In genomic region chr9:122463828-122464632, GRCh38 we compare ENCODE assay signal across 8 cellular contexts. TPM values are rescaled to one million over a fixed set of nuclear protein-coding genes. Genes with fewer than 3 reads are reported as not detected.
DNase-seq lines count a peak whose midpoint lies in the region; ATAC-seq, FAIRE-seq and TF ChIP-seq lines count a peak whose summit lies in the region.

No MANE protein-coding gene starts in this region.

- H3K9me3 ChIP-seq in A549 = no peaks in the 10 kb centered on the region
- H3K9me3 ChIP-seq in SJCRH30 (replicated peaks) = no peaks in the 10 kb centered on the region
- H3K9me3 ChIP-seq in H1 (ENCODE audit: insufficient read depth in 2 of 2, low read depth in 1 of 2, low read length in 1 of 2) = peaks cover 10 to 12% of the 10 kb centered on the region in 2 experiments; a peak in 2 of 4 replicates
- H3K9me3 ChIP-seq in skeletal muscle satellite cell (replicated peaks; ENCODE audit: low read length) = no peaks in the 10 kb centered on the region

- no peak overlapping the region for H3K14ac ChIP-seq in H1 (ENCODE audit: insufficient read length)

- no peaks in the 10 kb centered on the region for H3K27me3 ChIP-seq in SJCRH30
- no peaks in the 10 kb centered on the region; a peak in 1 of 7 replicates for H3K27me3 ChIP-seq in H1 (replicated peaks in 1 of 4; ENCODE audit: control insufficient read depth in 3 of 4, extremely low read depth in 1 of 4, insufficient read depth in 3 of 4, low read length in 3 of 4)
- peaks cover 63% of the 10 kb centered on the region for H3K27me3 ChIP-seq in skeletal muscle satellite cell (ENCODE audit: control insufficient read depth, insufficient read depth, low read length)

- no peak for TF ChIP-seq EP300 in A549 (IDR thresholded peaks at IDR 0.05)
- no peak for TF ChIP-seq EP300 in H1 (IDR thresholded peaks at IDR 0.05; ENCODE audit: borderline replicate concordance in 1 of 2, low read depth in 2 of 2, low read length in 2 of 2)

- H3K23me2 ChIP-seq in H1 (ENCODE audit: low read depth, low read length) = no peaks in the 10 kb centered on the region

- H4K20me1 ChIP-seq in H1 (replicated peaks in 1 of 2; ENCODE audit: control insufficient read depth in 1 of 2, insufficient read depth in 2 of 2, low read length in 2 of 2) = no peaks in the 10 kb centered on the region

- no peak overlapping the region for H4K91ac ChIP-seq in H1 (replicated peaks; ENCODE audit: insufficient read length, low read length)

- no peak overlapping the region; the same call in 1 of the 3 replicates for H3K4me3 ChIP-seq in A549
- H3K4me3 ChIP-seq in SJCRH30 = peak overlapping the region; percentile 44
- no peak overlapping the region; a peak in 1 of 8 replicates for H3K4me3 ChIP-seq in H1 (ENCODE audit: extremely low read depth in 1 of 4, insufficient read depth in 2 of 4, low read depth in 3 of 4, low read length in 4 of 4)
- peak overlapping the region; percentile 59 for H3K4me3 ChIP-seq in skeletal muscle satellite cell (ENCODE audit: low read length)

- no peak overlapping the region for H2BK120ac ChIP-seq in H1 (replicated peaks; ENCODE audit: low read depth, low read length)

- no peak overlapping the region for H3K27ac ChIP-seq in A549
- H3K27ac ChIP-seq in SJCRH30 = no peak overlapping the region
- H3K27ac ChIP-seq in H1 (ENCODE audit: low read depth, low read length) = no peak overlapping the region; the same call in 1 of the 2 replicates

- H4K8ac ChIP-seq in H1 (ENCODE audit: extremely low read depth, insufficient read depth, low read length) = peak overlapping the region; percentile 65; the same call in 1 of the 2 replicates

- no peak overlapping the region for H3K4ac ChIP-seq in H1 (replicated peaks; ENCODE audit: insufficient read length, low read depth, low read length)

- no peak overlapping the region for H4K5ac ChIP-seq in H1 (ENCODE audit: insufficient read length, low read depth, low read length)

- H3K36me3 ChIP-seq in SJCRH30 (no peaks in the 10 kb centered on the region), H1 (ENCODE audit: control insufficient read depth in 2 of 4, insufficient read depth in 4 of 4, low read length in 3 of 4) (no peaks in the 10 kb centered on the region), skeletal muscle satellite cell (ENCODE audit: insufficient read depth, low read length) (no peaks in the 10 kb centered on the region)

- H3K4me1 ChIP-seq in A549 (0 out of 3 replicates have a peak, but pooled peaks cover 9% of the 10 kb centered on the region), SJCRH30 (no peaks in the 10 kb centered on the region), H1 (replicated peaks in 1 of 4; ENCODE audit: control insufficient read depth in 3 of 4, insufficient read depth in 4 of 4, low read length in 3 of 4) (no peaks in the 10 kb centered on the region; a peak in 1 of 7 replicates), skeletal muscle satellite cell (ENCODE audit: control insufficient read depth, insufficient read depth, low read length) (peaks cover 13% of the 10 kb centered on the region)

- H3K23ac ChIP-seq in H1 (ENCODE audit: insufficient read length) = no peak overlapping the region

- no peak for TF ChIP-seq RAD21 in A549 (conservative IDR thresholded peaks at IDR 0.05 in 1 of 2, IDR thresholded peaks at IDR 0.05 in 1 of 2)
- peak; percentile 12 to 25; a peak in 2 of 4 replicates for TF ChIP-seq RAD21 in H1 (IDR thresholded peaks at IDR 0.05 in 1 of 2, conservative IDR thresholded peaks at IDR 0.05 in 1 of 2; ENCODE audit: low read depth in 2 of 2, low read length in 2 of 2)

- no peak overlapping the region for H2BK20ac ChIP-seq in H1 (ENCODE audit: low read length)

- TF ChIP-seq POLR2A in A549 (IDR thresholded peaks at IDR 0.05; ENCODE audit: low read length) (no peak), H1 (IDR thresholded peaks at IDR 0.05; ENCODE audit: control extremely low read depth in 1 of 2, low read depth in 2 of 2, low read length in 2 of 2) (0 out of 3 replicates have a peak, but pooled peaks of 1 of the 2 experiments have one; percentile 20)

- no peak overlapping the region for H2BK15ac ChIP-seq in H1 (ENCODE audit: low read length)

- FAIRE-seq in A549 (lab: Jason Lieb, UNC) = no peak
- FAIRE-seq in H1 (lab: Jason Lieb, UNC) = no peak

- H2AFZ ChIP-seq in H1 (ENCODE audit: low read length) = peak overlapping the region; percentile 83

- ATAC-seq in A549 = peak in 1 of 2 experiments; percentile 68; a peak in 3 of 6 replicates
- no peak for ATAC-seq in HG02870 (IDR thresholded peaks at IDR 0.05; ENCODE audit: unreplicated experiment)

- no peak overlapping the region for H3K56ac ChIP-seq in H1 (replicated peaks; ENCODE audit: insufficient read length, low read depth, low read length)

- H2AK5ac ChIP-seq in H1 (ENCODE audit: low read depth, low read length) = no peak overlapping the region

- no peaks in the 10 kb centered on the region for H3K79me1 ChIP-seq in H1 (ENCODE audit: low read depth, low read length)

- H3K4me2 ChIP-seq in A549 (peak overlapping the region; percentile 78), H1 (ENCODE audit: insufficient read depth in 1 of 2, low read depth in 2 of 2, low read length in 2 of 2) (0 out of 4 replicates have a peak overlapping the region, but pooled peaks of 1 of the 2 experiments have one; percentile 34), skeletal muscle satellite cell (ENCODE audit: low read length) (peak overlapping the region; percentile 77)

- H2BK5ac ChIP-seq in H1 (ENCODE audit: low read depth, low read length) = no peak overlapping the region

- H2BK12ac ChIP-seq in H1 (ENCODE audit: low read depth, low read length) = no peak overlapping the region

- H3K9ac ChIP-seq in H1 (replicated peaks in 1 of 4; ENCODE audit: extremely low read depth in 1 of 4, low read depth in 3 of 4, low read length in 3 of 4) (peak overlapping the region in 1 of 4 experiments; percentile 9; a peak in 1 of 7 replicates), skeletal muscle satellite cell (ENCODE audit: low read depth, low read length) (peak overlapping the region; percentile 61)

- POLR2A ChIA-PET in A549 (lab: Yijun Ruan, JAX) (no interaction called here), H1 (lab: Charles Lee; ENCODE audit: partially characterized antibody) (interaction anchor here (0.7 to 1.3 kb wide), 3 partner anchors 35 to 346 kb away, joined by 3 read pairs; no protein-coding TSS in a partner anchor)

- 92% methylated on average over 10 of the region's 10 CpGs for WGBS in A549 (ENCODE audit: missing lambda C conversion rate)
- 76% methylated on average over 10 of the region's 10 CpGs; no CpG with 5 or more reads in 1 of the 2 experiments for WGBS in H1 (ENCODE audit: extremely low coverage in 1 of 2, insufficient coverage in 1 of 2, insufficient read length in 1 of 2, insufficient replicate concordance in 2 of 2, low coverage in 1 of 2, low lambda C conversion rate in 2 of 2, missing lambda C conversion rate in 1 of 2), 2 experiments

- no peak overlapping the region for H3K18ac ChIP-seq in H1 (ENCODE audit: extremely low read depth, low read length)

- H3K79me2 ChIP-seq in H1 (ENCODE audit: control insufficient read depth in 1 of 2, insufficient read depth in 2 of 2, low read length in 2 of 2) = no peaks in the 10 kb centered on the region

- peak in 1 of 2 experiments; percentile 24 for DNase-seq in A549 (ENCODE audit: low read depth in 1 of 2, low spot score in 1 of 2)
- DNase-seq in HuH-7 (ENCODE audit: low spot score) = peak; percentile 44
- peak; percentile 55 to 71 for DNase-seq in SJCRH30
- peak in 1 of 2 experiments; percentile 23 for DNase-seq in H1 (ENCODE audit: low read depth in 1 of 2, low spot score in 2 of 2)
- no peak for DNase-seq in medulla oblongata (ENCODE audit: extremely low spot score)

- TF ChIP-seq CTCF in A549 (IDR thresholded peaks at IDR 0.05) = no peak
- peak; percentile 18; the same call in 1 of the 2 replicates for TF ChIP-seq CTCF in GM12874 (IDR thresholded peaks at IDR 0.05; ENCODE audit: insufficient read depth, low read depth, low read length)
- TF ChIP-seq CTCF in H1 (IDR thresholded peaks at IDR 0.05; ENCODE audit: control extremely low read depth in 1 of 3, insufficient read depth in 1 of 3, low read depth in 1 of 3, low read length in 3 of 3) = peak; percentile 19 to 53 (median 40); a peak in 3 of 4 replicates

- CTCF ChIA-PET in A549 (lab: Yijun Ruan, JAX) = interaction anchor here (0.6 to 5.4 kb wide), 24 partner anchors 8 to 488 kb away, joined by 3 to 108 read pairs (median 4); partner anchors contain the start of genes MORN5 and NDUFA8
- CTCF ChIA-PET in H1 (lab: Charles Lee; ENCODE audit: partially characterized antibody) = interaction anchor here (0.9 to 5.1 kb wide), 9 partner anchors 9 to 346 kb away, joined by 3 to 61 read pairs (median 4); no protein-coding TSS in a partner anchor

RNA-seq across cellular contexts. Expression of gene OR1J1, which starts 13.7 kb away (rescaled TPM):
- not detected in 2 replicates for polyA plus RNA-seq in A549 (2011; rRNA removed)
- polyA plus RNA-seq in A549 (2012; cell fraction: cytosol; rRNA removed) = not detected in 2 replicates
- polyA plus RNA-seq in A549 (2012; cell fraction: nucleus; rRNA removed) = not detected in 2 replicates
- not detected in 3 replicates for polyA plus RNA-seq in A549 (2017; fragmentation: RNase III; extraction: RNeasy Plus Mini Kit Qiagen cat#74134 plus additional on column Dnase treatment)
- polyA minus RNA-seq in A549 (2011; rRNA and poly(A)+ RNA removed) = not detected in 2 replicates
- not detected in 2 replicates for total RNA-seq in SJCRH30 (2014; rRNA removed; shearing (Covaris generic))
- total RNA-seq in H1 (2021; fragmentation: NEBNext Ultra II Directional; extraction: Animal tissue kit (Norgen Biotek cat#: 25700)) = not detected in 2 replicates
- not detected in 2 replicates for polyA plus RNA-seq in H1 (2011; rRNA removed)
- not detected for polyA plus RNA-seq in H1 (2011; cell fraction: cytosol; rRNA removed)
- polyA plus RNA-seq in H1 (2011; cell fraction: nucleus; rRNA removed) = not detected
- not detected in 4 replicates for polyA plus RNA-seq in H1 (2012, experiment 1 of 2)
- not detected for polyA plus RNA-seq in H1 (2012, experiment 2 of 2)
- polyA plus RNA-seq in H1 (2013, experiment 1 of 2) = not detected
- not detected for polyA plus RNA-seq in H1 (2013, experiment 2 of 2)
- not detected in 2 replicates for polyA minus RNA-seq in H1 (2011; rRNA and poly(A)+ RNA removed)
- not detected for polyA minus RNA-seq in H1 (2011; cell fraction: cytosol; rRNA and poly(A)+ RNA removed)
- polyA minus RNA-seq in H1 (2011; cell fraction: nucleus; rRNA and poly(A)+ RNA removed) = not detected
- total RNA-seq in skeletal muscle satellite cell (2012; rRNA removed) = not detected in 2 replicates

RNA-seq across cellular contexts. Expression of gene OR1J2, which starts 46.6 kb away (rescaled TPM):
- polyA plus RNA-seq in A549 (2011; rRNA removed) (0.17 and 0.21 TPM in 2 replicates), A549 (2017; fragmentation: RNase III; extraction: RNeasy Plus Mini Kit Qiagen cat#74134 plus additional on column Dnase treatment) (0.09 to 0.21 TPM in 2 of 3 replicates, not detected in the other), H1 (2011; rRNA removed) (not detected in 2 replicates)
- not detected in 2 replicates for polyA plus RNA-seq in A549 (2012; cell fraction: cytosol; rRNA removed)
- polyA plus RNA-seq in A549 (2012; cell fraction: nucleus; rRNA removed) = 0.11 and 0.17 TPM in 2 replicates
- 2.9 TPM in 2 replicates for polyA minus RNA-seq in A549 (2011; rRNA and poly(A)+ RNA removed)
- total RNA-seq in SJCRH30 (2014; rRNA removed; shearing (Covaris generic)) = not detected in 2 replicates
- total RNA-seq in H1 (2021; fragmentation: NEBNext Ultra II Directional; extraction: Animal tissue kit (Norgen Biotek cat#: 25700)) = not detected in 2 replicates
- polyA plus RNA-seq in H1 (2011; cell fraction: cytosol; rRNA removed) = not detected
- not detected for polyA plus RNA-seq in H1 (2011; cell fraction: nucleus; rRNA removed)
- not detected in 4 replicates for polyA plus RNA-seq in H1 (2012, experiment 1 of 2)
- polyA plus RNA-seq in H1 (2012, experiment 2 of 2) = not detected
- not detected for polyA plus RNA-seq in H1 (2013, experiment 1 of 2)
- not detected for polyA plus RNA-seq in H1 (2013, experiment 2 of 2)
- 0.28 TPM in 1 of 2 replicates, not detected in the other for polyA minus RNA-seq in H1 (2011; rRNA and poly(A)+ RNA removed)
- not detected for polyA minus RNA-seq in H1 (2011; cell fraction: cytosol; rRNA and poly(A)+ RNA removed)
- not detected for polyA minus RNA-seq in H1 (2011; cell fraction: nucleus; rRNA and poly(A)+ RNA removed)
- total RNA-seq in skeletal muscle satellite cell (2012; rRNA removed) = 0.22 and 0.51 TPM in 2 replicates

RNA-seq across cellular contexts. Expression of gene OR1J4, which starts 54.9 kb away (rescaled TPM):
- polyA plus RNA-seq in A549 (2011; rRNA removed) (0.23 and 0.30 TPM in 2 replicates), A549 (2017; fragmentation: RNase III; extraction: RNeasy Plus Mini Kit Qiagen cat#74134 plus additional on column Dnase treatment) (0.17 TPM in 1 of 3 replicates, not detected in the others), H1 (2011; rRNA removed) (not detected in 2 replicates)
- polyA plus RNA-seq in A549 (2012; cell fraction: cytosol; rRNA removed) = 0.08 TPM in 2 replicates
- polyA plus RNA-seq in A549 (2012; cell fraction: nucleus; rRNA removed) = 0.17 and 0.36 TPM in 2 replicates
- 1.3 and 2.4 TPM in 2 replicates for polyA minus RNA-seq in A549 (2011; rRNA and poly(A)+ RNA removed)
- not detected in 2 replicates for total RNA-seq in SJCRH30 (2014; rRNA removed; shearing (Covaris generic))
- not detected in 2 replicates for total RNA-seq in H1 (2021; fragmentation: NEBNext Ultra II Directional; extraction: Animal tissue kit (Norgen Biotek cat#: 25700))
- not detected for polyA plus RNA-seq in H1 (2011; cell fraction: cytosol; rRNA removed)
- polyA plus RNA-seq in H1 (2011; cell fraction: nucleus; rRNA removed) = not detected
- polyA plus RNA-seq in H1 (2012, experiment 1 of 2) = not detected in 4 replicates
- polyA plus RNA-seq in H1 (2012, experiment 2 of 2) = not detected
- not detected for polyA plus RNA-seq in H1 (2013, experiment 1 of 2)
- polyA plus RNA-seq in H1 (2013, experiment 2 of 2) = not detected
- not detected in 2 replicates for polyA minus RNA-seq in H1 (2011; rRNA and poly(A)+ RNA removed)
- not detected for polyA minus RNA-seq in H1 (2011; cell fraction: cytosol; rRNA and poly(A)+ RNA removed)
- not detected for polyA minus RNA-seq in H1 (2011; cell fraction: nucleus; rRNA and poly(A)+ RNA removed)
- not detected in 2 replicates for total RNA-seq in skeletal muscle satellite cell (2012; rRNA removed)

Comparison
In these comparisons a context has a peak if more than half of its experiments do, and no peak if none do; other contexts are left out.
1. H3K4me3 ChIP-seq: peak in SJCRH30 (single experiment) and skeletal muscle satellite cell (single experiment); none in A549 (single experiment) and H1 (0 of 4).
2. Of the 18 proteins assayed by ChIP-seq in both H1 and A549: peak only in H1: CTCF and RAD21; only in A549: none; in both: none; in neither: 15; mixed calls (peak in some experiments, not most) for 1.